In genomic region chr17:80471922-80472321, GRCh38 we compare ENCODE assay signal across 17 cellular contexts. TPM values are rescaled to one million over a fixed set of nuclear protein-coding genes. Genes with fewer than 3 reads are reported as not detected.
"Had no signal": no experiment of that assay in that cellular context is flagged by ENCODE, and none has a peak within 500 bp of the region (broad histone marks: within the 10 kb centered on the region; RNA-seq: fewer than 3 reads in every experiment).

No MANE protein-coding gene starts in this region.

- H3K27ac ChIP-seq: lower lobe of right lung, psoas muscle, spleen, tibial nerve, vagina had no signal

- H3K4me3 Mint-ChIP-seq: activated naive CD8-positive, alpha-beta T cell; activated T-helper 17 cell treated with anti-CD3 and anti-CD28 coated beads, Interleukin-2, amount 50 U/mL, for 72 hours; T-helper 2 cell treated with Interferon-gamma antibody and Interleukin-4, amounts not matched to agents 5 μg/mL and 100 μg/mL, for 36 hours had no signal

- ATAC-seq: activated CD4-positive, CD25-positive, alpha-beta regulatory T cell treated with anti-CD3 and anti-CD28 coated beads, Interleukin-2, amount 50 U/mL, for 24 hours; activated T-helper 17 cell treated with anti-CD3 and anti-CD28 coated beads, Interleukin-2, amount 50 U/mL, for 72 hours; lower lobe of right lung; psoas muscle; sciatic nerve had no signal

- H3K27ac Mint-ChIP-seq: activated naive CD8-positive, alpha-beta T cell; activated T-helper 17 cell treated with anti-CD3 and anti-CD28 coated beads, Interleukin-2, amount 50 U/mL, for 72 hours; T-helper 2 cell treated with Interferon-gamma antibody and Interleukin-4, amounts not matched to agents 5 μg/mL and 100 μg/mL, for 36 hours had no signal

- H3K9me3 ChIP-seq: lower lobe of right lung, psoas muscle, spleen, tibial nerve, vagina had no signal

- DNase-seq: anterior cingulate cortex; dermis blood vessel endothelial cell; lower lobe of right lung; midbrain; occipital lobe; psoas muscle; spleen; stimulated activated CD4-positive, alpha-beta T cell treated with anti-CD3 and anti-CD28 coated beads, Interleukin-2, amount 100 ng/mL, for 24 hours had no signal

- H3K36me3 Mint-ChIP-seq: activated naive CD8-positive, alpha-beta T cell had no signal

- H3K9me3 Mint-ChIP-seq: activated T-helper 17 cell treated with anti-CD3 and anti-CD28 coated beads, Interleukin-2, amount 50 U/mL, for 72 hours; naive thymus-derived CD8-positive, alpha-beta T cell; T-helper 2 cell treated with Interferon-gamma antibody and Interleukin-4, amounts not matched to agents 5 μg/mL and 100 μg/mL, for 36 hours had no signal

- H3K4me3 ChIP-seq: lower lobe of right lung, psoas muscle, spleen, tibial nerve, vagina had no signal

RNA-seq across cellular contexts. Expression of gene NPTX1, which starts 4.5 kb away (rescaled TPM):
- total RNA-seq: naive thymus-derived CD8-positive, alpha-beta T cell; subcutaneous adipose tissue had no signal
- polyA plus RNA-seq: naive thymus-derived CD8-positive, alpha-beta T cell had no signal
